9 cellular contexts compared by ENCODE assay signal in genomic region chr14:56120091-56120632, GRCh38. TPM values are rescaled to one million over a fixed set of nuclear protein-coding genes. Genes with fewer than 3 reads are reported as not detected.
A peak's percentile ranks its signal among the peaks of the same experiment; 100 is the strongest.
DNase-seq lines count a peak whose midpoint lies in the region; ATAC-seq and FAIRE-seq lines count a peak whose summit lies in the region.
"Had no signal": no experiment of that assay in that cellular context is flagged by ENCODE, and none has a peak within 500 bp of the region (broad histone marks: within the 10 kb centered on the region; RNA-seq: fewer than 3 reads in every experiment).

No MANE protein-coding gene starts in this region.

- peak overlapping the region; percentile 90 to 97 (median 95); a peak in 21 of 22 replicates for H3K27ac ChIP-seq in BLaER1 treated with 17β-estradiol and CSF1 and Interleukin-3, amounts not matched to agents 10 nM and 100 nM
- H3K27ac ChIP-seq in subcutaneous abdominal adipose tissue (ENCODE audit: low read depth, low read length), result no peak overlapping the region
- H3K27ac ChIP-seq: epithelial cell of prostate had no signal

- peak overlapping the region; percentile 91 to 99 (median 97) for H3K4me3 ChIP-seq in BLaER1 treated with 17β-estradiol and CSF1 and Interleukin-3, amounts not matched to agents 10 nM and 100 nM
- H3K4me3 ChIP-seq in adipocyte (ENCODE audit: low read length) (peak overlapping the region; percentile 93), subcutaneous abdominal adipose tissue (ENCODE audit: low read depth in 1 of 5, low read length in 5 of 5) (peak overlapping the region; percentile 72 to 90 (median 74))

- DNase-seq in HTR-8/SVneo (ENCODE audit: insufficient read length, low spot score), result no peak
- peak; percentile 59 for DNase-seq in adipocyte (ENCODE audit: low read depth)
- peak in 1 of 2 donors; percentile 21 for DNase-seq in left colon
- DNase-seq in central memory CD4-positive, alpha-beta T cell, result no peak

- intact Hi-C loops in left colon (cut with DNase I, micrococcal nuclease), result no loop called here

- no peaks in the 10 kb centered on the region for H3K27me3 ChIP-seq in BLaER1 treated with 17β-estradiol and CSF1 and Interleukin-3, amounts not matched to agents 10 nM and 100 nM
- H3K27me3 ChIP-seq in adipocyte (replicated peaks; ENCODE audit: control insufficient read depth, insufficient read depth, low read length) (no peaks in the 10 kb centered on the region), subcutaneous abdominal adipose tissue (ENCODE audit: control insufficient read depth in 5 of 5, insufficient read depth in 4 of 5, low read length in 5 of 5) (no peaks in the 10 kb centered on the region)

- peaks cover 0 to 3% (median 0%) of the 10 kb centered on the region in 11 experiments; a peak in 1 of 22 replicates for H3K36me3 ChIP-seq in BLaER1 treated with 17β-estradiol and CSF1 and Interleukin-3, amounts not matched to agents 10 nM and 100 nM
- H3K36me3 ChIP-seq in adipocyte (ENCODE audit: control insufficient read depth, insufficient read depth, low read length, severe bottlenecking) (no peaks in the 10 kb centered on the region), subcutaneous abdominal adipose tissue (ENCODE audit: control insufficient read depth in 5 of 5, insufficient read depth in 5 of 5, low read length in 5 of 5) (no peaks in the 10 kb centered on the region)

- no peaks in the 10 kb centered on the region for H3K9me3 ChIP-seq in BLaER1 treated with 17β-estradiol and CSF1 and Interleukin-3, amounts not matched to agents 10 nM and 100 nM (replicated peaks in 1 of 11)
- H3K9me3 ChIP-seq in adipocyte (ENCODE audit: control insufficient read depth, low read length) (no peaks in the 10 kb centered on the region), subcutaneous abdominal adipose tissue (ENCODE audit: control insufficient read depth in 5 of 5, low read length in 5 of 5) (no peaks in the 10 kb centered on the region)

- H3K9ac ChIP-seq in BLaER1 treated with 17β-estradiol and CSF1 and Interleukin-3, amounts not matched to agents 10 nM and 100 nM, result peak overlapping the region; percentile 95 to 98 (median 97)
- H3K9ac ChIP-seq in adipocyte (ENCODE audit: low read length), result peak overlapping the region; percentile 78
- peak overlapping the region in 3 of 5 donors; percentile 2 to 76 (median 50) for H3K9ac ChIP-seq in subcutaneous abdominal adipose tissue (ENCODE audit: low read length in 5 of 5)

- peak; percentile 4 for ATAC-seq in left colon
- ATAC-seq in HG02678 (IDR thresholded peaks at IDR 0.05; ENCODE audit: unreplicated experiment), result no peak
- ATAC-seq in GM19023 (IDR thresholded peaks at IDR 0.05; ENCODE audit: unreplicated experiment), result no peak

- H3K4me2 ChIP-seq in BLaER1 treated with 17β-estradiol and CSF1 and Interleukin-3, amounts not matched to agents 10 nM and 100 nM, result peak overlapping the region; percentile 82 to 94 (median 91)

- FAIRE-seq in HTR-8/SVneo (lab: Jason Lieb, UNC), result peak; percentile 64

- H3K4me1 ChIP-seq in BLaER1 treated with 17β-estradiol and CSF1 and Interleukin-3, amounts not matched to agents 10 nM and 100 nM, result peaks cover 55 to 72% (median 65%) of the 10 kb centered on the region in 10 experiments
- H3K4me1 ChIP-seq in adipocyte (ENCODE audit: control insufficient read depth, insufficient read depth, low read length) (peaks cover 15% of the 10 kb centered on the region), subcutaneous abdominal adipose tissue (ENCODE audit: control insufficient read depth in 5 of 5, insufficient read depth in 5 of 5, low read length in 5 of 5) (peaks cover 2 to 29% (median 25%) of the 10 kb centered on the region in 5 donors)

- peaks cover 22 to 69% (median 54%) of the 10 kb centered on the region in 11 experiments; a peak in 20 of 22 replicates for H4K20me1 ChIP-seq in BLaER1 treated with 17β-estradiol and CSF1 and Interleukin-3, amounts not matched to agents 10 nM and 100 nM

RNA-seq across cellular contexts. Expression of gene PELI2, which starts 2.0 kb away (rescaled TPM):
- total RNA-seq in left colon, result 10 to 100 TPM; 12.2 to 22.7 TPM
